ENCODE assay signal across 11 cellular contexts in genomic region chr11:22433066-22433450, GRCh38.
DNase-seq lines count a peak whose midpoint lies in the region; ATAC-seq and TF ChIP-seq lines count a peak whose summit lies in the region.
"Had no signal": no experiment of that assay in that cellular context is flagged by ENCODE, and none has a peak within 500 bp of the region (broad histone marks: within the 10 kb centered on the region; RNA-seq: fewer than 3 reads in every experiment).

No MANE protein-coding gene starts in this region.

- peak overlapping the region; percentile 57 to 78 for H3K4me3 Mint-ChIP-seq in activated T-cell treated with anti-CD3 and anti-CD28 coated beads, Interleukin-2, amount 50 U/mL, for 72 hours
- no peak overlapping the region for H3K4me3 Mint-ChIP-seq in immature natural killer cell

- no peaks in the 10 kb centered on the region for H3K9me3 ChIP-seq in thoracic aorta
- H3K9me3 ChIP-seq: SK-N-SH had no signal

- H3K36me3 ChIP-seq in brain microvascular endothelial cell (replicated peaks) = no peaks in the 10 kb centered on the region
- no peaks in the 10 kb centered on the region for H3K36me3 ChIP-seq in thoracic aorta

- ATAC-seq in activated T-cell treated with anti-CD3 and anti-CD28 coated beads, Interleukin-2, amount 50 U/mL, for 72 hours (replicated peaks in 1 of 2) = no peak
- no peak for ATAC-seq in thoracic aorta (ENCODE audit: insufficient number of reproducible peaks, low FRiP score, low read depth)

- TF ChIP-seq CTCF in brain microvascular endothelial cell (IDR thresholded peaks at IDR 0.05; ENCODE audit: low read depth, low read length, missing control alignments) (no peak), thoracic aorta (IDR thresholded peaks at IDR 0.05) (no peak)

- in situ Hi-C loops in brain microvascular endothelial cell (cut with HindIII; ENCODE audit: low pct_ligation_motif_present, low sequenced_read_pairs) = no loop called here

- no peaks in the 10 kb centered on the region for H3K27me3 ChIP-seq in brain microvascular endothelial cell (replicated peaks)
- H3K27me3 ChIP-seq in thoracic aorta (replicated peaks; ENCODE audit: insufficient read depth) = no peaks in the 10 kb centered on the region

- peaks cover 14% of the 10 kb centered on the region for H3K4me1 Mint-ChIP-seq in activated T-cell treated with anti-CD3 and anti-CD28 coated beads, Interleukin-2, amount 50 U/mL, for 72 hours (ENCODE audit: low read depth)
- H3K4me1 Mint-ChIP-seq in immature natural killer cell = no peaks in the 10 kb centered on the region

- DNase-seq in activated T-cell treated with anti-CD3 and anti-CD28 coated beads, Interleukin-2, amount 50 U/mL, for 72 hours = no peak
- no peak for DNase-seq in activated T-cell treated with anti-CD3 and anti-CD28 coated beads for 4 hours
- DNase-seq in brain microvascular endothelial cell = peak; percentile 0
- DNase-seq in medulla oblongata (ENCODE audit: extremely low spot score) = peak; percentile 8
- DNase-seq in thoracic aorta (ENCODE audit: low spot score) = no peak
- DNase-seq in cerebellar nuclear complex (lab: John Stamatoyannopoulos, UW) = no peak
- no peak for DNase-seq in NCI-H1436 treated with DMSO at 0.1 percent for 48 hours (lab: John Stamatoyannopoulos, UW)
- DNase-seq in immature natural killer cell = no peak
- DNase-seq: cortex of kidney, NCI-H2029 had no signal

- peaks cover 24% of the 10 kb centered on the region for H3K27me3 Mint-ChIP-seq in activated T-cell treated with anti-CD3 and anti-CD28 coated beads, Interleukin-2, amount 50 U/mL, for 72 hours (ENCODE audit: low read depth)
- H3K27me3 Mint-ChIP-seq in immature natural killer cell (ENCODE audit: low read depth in 3 of 3) = peaks cover 5 to 10% (median 7%) of the 10 kb centered on the region in 3 donors

- no peaks in the 10 kb centered on the region for H3K36me3 Mint-ChIP-seq in activated T-cell treated with anti-CD3 and anti-CD28 coated beads, Interleukin-2, amount 50 U/mL, for 72 hours (ENCODE audit: insufficient read depth in 2 of 2)
- H3K36me3 Mint-ChIP-seq in immature natural killer cell = no peaks in the 10 kb centered on the region

- H3K4me3 ChIP-seq in brain microvascular endothelial cell (ENCODE audit: low read depth, low read length) (peak overlapping the region; percentile 57), thoracic aorta (peak overlapping the region; percentile 49)

- H3K27ac ChIP-seq in brain microvascular endothelial cell (no peak overlapping the region), thoracic aorta (no peak overlapping the region)

- no peak overlapping the region for H3K27ac Mint-ChIP-seq in activated T-cell treated with anti-CD3 and anti-CD28 coated beads, Interleukin-2, amount 50 U/mL, for 72 hours
- no peak overlapping the region for H3K27ac Mint-ChIP-seq in immature natural killer cell

- H3K9me3 Mint-ChIP-seq in activated T-cell treated with anti-CD3 and anti-CD28 coated beads, Interleukin-2, amount 50 U/mL, for 72 hours = peaks cover 0 to 3% of the 10 kb centered on the region in 2 donors
- peaks cover 0 to 13% (median 0%) of the 10 kb centered on the region in 6 donors for H3K9me3 Mint-ChIP-seq in immature natural killer cell

- no peaks in the 10 kb centered on the region for H3K4me1 ChIP-seq in thoracic aorta (ENCODE audit: control insufficient read depth in 1 of 2, low read depth in 2 of 2)

Comparison
In these comparisons a context has a peak if more than half of its experiments do, and no peak if none do; other contexts are left out.
1. DNase-seq: peak in brain microvascular endothelial cell (single experiment) and medulla oblongata (single experiment); none in activated T-cell treated with anti-CD3 and anti-CD28 coated beads, Interleukin-2, amount 50 U/mL, for 72 hours (0 of 2), activated T-cell treated with anti-CD3 and anti-CD28 coated beads for 4 hours (single experiment), thoracic aorta (single experiment), cerebellar nuclear complex (0 of 2), NCI-H1436 treated with DMSO at 0.1 percent for 48 hours (single experiment) and immature natural killer cell (0 of 3).
2. H3K4me3 Mint-ChIP-seq: peak in activated T-cell treated with anti-CD3 and anti-CD28 coated beads, Interleukin-2, amount 50 U/mL, for 72 hours (2 of 2); none in immature natural killer cell (0 of 5).